8 cellular contexts compared by ENCODE assay signal in genomic region chr5:58847041-58847440, GRCh38.
"Had no signal": no experiment of that assay in that cellular context is flagged by ENCODE, and none has a peak within 500 bp of the region (broad histone marks: within the 10 kb centered on the region; RNA-seq: fewer than 3 reads in every experiment).

No MANE protein-coding gene starts in this region.

- H3K4me3 Mint-ChIP-seq: GM23338, HFFc6, IgD-negative memory B cell had no signal

- H3K4me1 Mint-ChIP-seq: IgD-negative memory B cell had no signal

- ATAC-seq: GM23338, HCT116, HepG2 had no signal

- DNase-seq: H7, HFFc6, Karpas-422, KBM-7 had no signal

- H3K27ac Mint-ChIP-seq: GM23338, HFFc6 had no signal

- H3K9me3 Mint-ChIP-seq: GM23338, HFFc6, IgD-negative memory B cell had no signal

- H3K36me3 Mint-ChIP-seq: IgD-negative memory B cell had no signal
